Comparison of ENCODE assay signal across 9 cellular contexts in genomic region chr3:106332884-106333283, GRCh38.
DNase-seq lines count a peak whose midpoint lies in the region; ATAC-seq, FAIRE-seq and TF ChIP-seq lines count a peak whose summit lies in the region.
"Had no signal": no experiment of that assay in that cellular context is flagged by ENCODE, and none has a peak within 500 bp of the region (broad histone marks: within the 10 kb centered on the region; RNA-seq: fewer than 3 reads in every experiment).

No MANE protein-coding gene starts in this region.

- peaks cover 83% of the 10 kb centered on the region for H3K4me1 Mint-ChIP-seq in activated T-cell treated with anti-CD3 and anti-CD28 coated beads, Interleukin-2, amount 50 U/mL, for 72 hours (ENCODE audit: low read depth)
- peaks cover 26 to 44% of the 10 kb centered on the region in 2 donors for H3K4me1 Mint-ChIP-seq in immature natural killer cell

- TF ChIP-seq CTCF in tibial artery (IDR thresholded peaks at IDR 0.05), result no peak

- FAIRE-seq in GM19239 (lab: Jason Lieb, UNC), result peak; percentile 96

- no peaks in the 10 kb centered on the region for H3K27me3 Mint-ChIP-seq in activated T-cell treated with anti-CD3 and anti-CD28 coated beads, Interleukin-2, amount 50 U/mL, for 72 hours (ENCODE audit: low read depth)
- no peaks in the 10 kb centered on the region for H3K27me3 Mint-ChIP-seq in immature natural killer cell (ENCODE audit: low read depth in 3 of 3)

- no peak overlapping the region for H3K4me3 ChIP-seq in tibial artery

- H3K36me3 Mint-ChIP-seq in activated T-cell treated with anti-CD3 and anti-CD28 coated beads, Interleukin-2, amount 50 U/mL, for 72 hours (ENCODE audit: insufficient read depth in 2 of 2), result no peaks in the 10 kb centered on the region
- peaks cover 0 to 2% (median 0%) of the 10 kb centered on the region in 3 donors for H3K36me3 Mint-ChIP-seq in immature natural killer cell

- no peaks in the 10 kb centered on the region for H3K27me3 ChIP-seq in tibial artery

- intact Hi-C loops in tibial artery (cut with DNase I; ENCODE audit: low total_unique reads), result no loop called here

- peak; percentile 4 for DNase-seq in GM19239 (ENCODE audit: insufficient read length, low spot score)
- DNase-seq in activated T-cell treated with anti-CD3 and anti-CD28 coated beads, Interleukin-2, amount 50 U/mL, for 72 hours, result peak; percentile 77 to 84
- peak; percentile 3 to 16 for DNase-seq in stimulated activated CD4-positive, alpha-beta T cell treated with anti-CD3 and anti-CD28 coated beads, Interleukin-4, amount 100 ng/mL, for 4 hours
- DNase-seq in NCI-H526 treated with DMSO at 0.1 percent for 48 hours (lab: John Stamatoyannopoulos, UW), result no peak
- no peak for DNase-seq in tibial artery
- no peak for DNase-seq in immature natural killer cell

- no peaks in the 10 kb centered on the region for H3K36me3 ChIP-seq in tibial artery

- ATAC-seq in HG03045 (IDR thresholded peaks at IDR 0.05; ENCODE audit: unreplicated experiment) (peak; percentile 82), HG03520 (IDR thresholded peaks at IDR 0.05; ENCODE audit: unreplicated experiment) (no peak)
- peak; percentile 67 to 80 for ATAC-seq in activated T-cell treated with anti-CD3 and anti-CD28 coated beads, Interleukin-2, amount 50 U/mL, for 72 hours (replicated peaks in 1 of 2)

- H3K9me3 ChIP-seq in tibial artery, result no peaks in the 10 kb centered on the region

- no peaks in the 10 kb centered on the region for H3K4me1 ChIP-seq in tibial artery

- H3K27ac Mint-ChIP-seq in activated T-cell treated with anti-CD3 and anti-CD28 coated beads, Interleukin-2, amount 50 U/mL, for 72 hours, result peak overlapping the region; percentile 99
- no peak overlapping the region for H3K27ac Mint-ChIP-seq in immature natural killer cell

- no peaks in the 10 kb centered on the region for H3K9me3 Mint-ChIP-seq in activated T-cell treated with anti-CD3 and anti-CD28 coated beads, Interleukin-2, amount 50 U/mL, for 72 hours
- no peaks in the 10 kb centered on the region for H3K9me3 Mint-ChIP-seq in immature natural killer cell

- peak overlapping the region; percentile 74 to 79 for H3K4me3 Mint-ChIP-seq in activated T-cell treated with anti-CD3 and anti-CD28 coated beads, Interleukin-2, amount 50 U/mL, for 72 hours
- H3K4me3 Mint-ChIP-seq in immature natural killer cell, result no peak overlapping the region

- no peak overlapping the region for H3K27ac ChIP-seq in tibial artery
- H3K27ac ChIP-seq: VCaP had no signal

Comparison
In these comparisons a context has a peak if more than half of its experiments do, and no peak if none do; other contexts are left out.
1. DNase-seq: peak in GM19239 (single experiment), activated T-cell treated with anti-CD3 and anti-CD28 coated beads, Interleukin-2, amount 50 U/mL, for 72 hours (2 of 2) and stimulated activated CD4-positive, alpha-beta T cell treated with anti-CD3 and anti-CD28 coated beads, Interleukin-4, amount 100 ng/mL, for 4 hours (2 of 2); none in NCI-H526 treated with DMSO at 0.1 percent for 48 hours (single experiment), tibial artery (0 of 2) and immature natural killer cell (0 of 3).
2. H3K4me3 Mint-ChIP-seq: peak in activated T-cell treated with anti-CD3 and anti-CD28 coated beads, Interleukin-2, amount 50 U/mL, for 72 hours (2 of 2); none in immature natural killer cell (0 of 5).